8 cellular contexts compared by ENCODE assay signal in genomic region chr1:70354332-70355110, GRCh38. TPM values are rescaled to one million over a fixed set of nuclear protein-coding genes. Genes with fewer than 3 reads are reported as not detected.
DNase-seq lines count a peak whose midpoint lies in the region; ATAC-seq and TF ChIP-seq lines count a peak whose summit lies in the region.

Gene ANKRD13C (minus strand): TSS chr1:70354722. CDS start chr1:70354408, 314 bp downstream.

- H3K4me3 ChIP-seq in IMR-90 (ENCODE audit: insufficient read depth, low read depth, low read length) (peak within 1 kb of the TSS; percentile 78), mucosa of descending colon (peak within 1 kb of the TSS; percentile 55)

- DNase-seq in DMS 273 treated with DMSO at 0.1 percent for 48 hours (lab: John Stamatoyannopoulos, UW) (peak; percentile 93), IMR-90 (peak; percentile 96), OCI-M1 (lab: John Stamatoyannopoulos, UW) (peak; percentile 96), activated T-cell treated with anti-CD3 and anti-CD28 coated beads for 4 hours (peak; percentile 81), epithelial cell of prostate (ENCODE audit: low read depth, low spot score) (peak; percentile 73), mucosa of descending colon (peak; percentile 92 to 96 (median 94))
- DNase-seq in stimulated activated CD8-positive, alpha-beta memory T cell treated with anti-CD3 and anti-CD28 coated beads, Interleukin-4, amount 100 ng/mL, for 24 hours (ENCODE audit: low read depth), result peak; percentile 80

- in situ Hi-C loops in IMR-90 (cut with MboI; ENCODE audit: low sequenced_read_pairs), result loop anchor here (5.0 kb wide), 1 partner anchor 58 kb away; the partner anchor contains the start of gene CTH

- peak within 1 kb of the TSS; percentile 98 for H2AFZ ChIP-seq in IMR-90 (replicated peaks; ENCODE audit: low read length, poor library complexity)

- peak within 1 kb of the TSS; percentile 96 for H2AK9ac ChIP-seq in IMR-90 (replicated peaks; ENCODE audit: low read depth, low read length, poor library complexity)

- TF ChIP-seq CTCF in IMR-90 (conservative IDR thresholded peaks at IDR 0.05; ENCODE audit: low read depth, low read length) (0 out of 2 replicates have a peak, but pooled peaks have one; percentile 6), mucosa of descending colon (IDR thresholded peaks at IDR 0.05) (no peak)

- peak within 1 kb of the TSS; percentile 88 for H3K9ac ChIP-seq in IMR-90 (ENCODE audit: low read depth, low read length)

- H4K20me1 ChIP-seq in IMR-90 (ENCODE audit: insufficient read depth, low read length), result peaks cover 26% of the 10 kb centered on the region

- H2BK5ac ChIP-seq in IMR-90 (ENCODE audit: low read depth, low read length, poor library complexity, severe bottlenecking), result peak within 1 kb of the TSS; percentile 83

- 0 out of 2 replicates have a peak, but pooled peaks have one; percentile 4 for TF ChIP-seq RAD21 in IMR-90 (IDR thresholded peaks at IDR 0.05; ENCODE audit: low read length)

- dilution Hi-C loops in IMR-90 (cut with HindIII; ENCODE audit: low sequenced_read_pairs, unreplicated experiment), result no loop called here

- ATAC-seq in GM21528 (IDR thresholded peaks at IDR 0.05; ENCODE audit: low FRiP score, unreplicated experiment) (peak; percentile 91), IMR-90 (ENCODE audit: low read depth) (peak; percentile 95), mucosa of descending colon (peak; percentile 99)

- BruUV-seq in IMR-90 (replicated peaks; lab: Mats Ljungman, UMichigan), result TSS peak; percentile 64

- peak within 1 kb of the TSS; percentile 65 to 94 for H4K8ac ChIP-seq in IMR-90 (ENCODE audit: low read depth in 2 of 2, low read length in 2 of 2)

- peak within 1 kb of the TSS; percentile 76 for H2AK5ac ChIP-seq in IMR-90 (ENCODE audit: low read depth, low read length)

- peak within 1 kb of the TSS; percentile 81 for H4K5ac ChIP-seq in IMR-90 (ENCODE audit: low read depth, low read length)

- H3K36me3 ChIP-seq in IMR-90 (ENCODE audit: control insufficient read depth, insufficient read depth, low read length), result no peaks in the 10 kb centered on the region
- H3K36me3 ChIP-seq in mucosa of descending colon (ENCODE audit: low read depth), result no peaks in the 10 kb centered on the region

- H3K18ac ChIP-seq in IMR-90 (ENCODE audit: low read depth, low read length), result peak within 1 kb of the TSS; percentile 60

- H3K4me1 ChIP-seq in IMR-90 (ENCODE audit: control insufficient read depth, insufficient read depth, low read length), result no peaks in the 10 kb centered on the region
- H3K4me1 ChIP-seq in mucosa of descending colon (ENCODE audit: low read depth), result peaks cover 26% of the 10 kb centered on the region

- H4K91ac ChIP-seq in IMR-90 (ENCODE audit: insufficient read depth, low read depth, low read length), result peak within 1 kb of the TSS; percentile 91

- H3K23ac ChIP-seq in IMR-90 (ENCODE audit: low read depth, low read length), result peak within 1 kb of the TSS; percentile 89

- CTCF ChIA-PET in IMR-90 (lab: Yijun Ruan, JAX), result no interaction called here

- no peaks in the 10 kb centered on the region for H3K9me1 ChIP-seq in IMR-90 (ENCODE audit: insufficient read depth, low read length)

- WGBS in IMR-90 (ENCODE audit: extremely low coverage in 2 of 2, insufficient read length in 1 of 2), 2 experiments, result 1% methylated on average over 14 of the region's 65 CpGs; no CpG with 5 or more reads in 1 of the 2 experiments

- TF ChIP-seq POLR2A in IMR-90 (IDR thresholded peaks at IDR 0.05; ENCODE audit: low read depth, low read length), result peak; percentile 93

- H3K27me3 ChIP-seq in IMR-90 (ENCODE audit: control insufficient read depth, insufficient read depth, low read length), result no peaks in the 10 kb centered on the region

- peak within 1 kb of the TSS; percentile 92 for H3K4ac ChIP-seq in IMR-90 (ENCODE audit: low read depth, low read length)

- H3K9me3 ChIP-seq in IMR-90 (ENCODE audit: control insufficient read depth, insufficient read depth, low read length), result no peaks in the 10 kb centered on the region
- H3K9me3 ChIP-seq in mucosa of descending colon, result no peaks in the 10 kb centered on the region

- peak within 1 kb of the TSS; percentile 88 for H3K4me2 ChIP-seq in IMR-90 (ENCODE audit: low read depth, low read length)

- H3K56ac ChIP-seq in IMR-90 (ENCODE audit: extremely low read depth, insufficient read depth, low read length), result peak within 1 kb of the TSS; percentile 91

- POLR2A ChIA-PET in IMR-90 (lab: Charles Lee; ENCODE audit: unreplicated experiment), result interaction anchor here (0.6 to 1.3 kb wide), 3 partner anchors 26 to 219 kb away, joined by 3 to 4 read pairs (median 3); partner anchors contain the start of gene CTH

- H2BK20ac ChIP-seq in IMR-90 (ENCODE audit: low read depth, low read length), result peak within 1 kb of the TSS; percentile 42; the same call in 1 of the 2 replicates

- peak within 1 kb of the TSS; percentile 81 for H2BK120ac ChIP-seq in IMR-90 (ENCODE audit: low read depth, low read length)

- peaks cover 4 to 35% of the 10 kb centered on the region in 2 experiments; a peak in 3 of 4 replicates for H3K79me1 ChIP-seq in IMR-90 (ENCODE audit: low read depth in 1 of 2, low read length in 2 of 2)

- intact Hi-C loops in IMR-90 (cut with micrococcal nuclease) (loop anchor here (1.0 to 5.0 kb wide), 3 partner anchors 37 to 132 kb away; partner anchors contain the start of gene SRSF11), mucosa of descending colon (cut with DNase I, micrococcal nuclease) (no loop called here)

- peak within 1 kb of the TSS; percentile 98 for H3K14ac ChIP-seq in IMR-90 (replicated peaks; ENCODE audit: low read depth, low read length)

- H3K27ac ChIP-seq in IMR-90 (ENCODE audit: insufficient read depth, low read length) (peak within 1 kb of the TSS; percentile 88), epithelial cell of prostate (peak within 1 kb of the TSS; percentile 86)

- H2BK15ac ChIP-seq in IMR-90 (ENCODE audit: low read depth, low read length), result peak within 1 kb of the TSS; percentile 60; the same call in 2 of the 3 replicates

TF ChIP-seq in IMR-90, 13 proteins besides CTCF, POLR2A, EP300 and RAD21:
- TF ChIP-seq ELK1 (IDR thresholded peaks at IDR 0.05; ENCODE audit: borderline replicate concordance, low read depth, low read length) (no peak), SMC3 (IDR thresholded peaks at IDR 0.05; ENCODE audit: low read depth, low read length) (no peak; the same call in 1 of the 2 replicates), MAZ (IDR thresholded peaks at IDR 0.05; ENCODE audit: borderline replicate concordance, low read depth, low read length) (peak; percentile 60; the same call in 1 of the 2 replicates), NFE2L2 (IDR thresholded peaks at IDR 0.05; ENCODE audit: low read depth, low read length) (no peak), RFX5 (IDR thresholded peaks at IDR 0.05; ENCODE audit: low read depth, low read length) (no peak), CEBPB (IDR thresholded peaks at IDR 0.05; ENCODE audit: low read depth, low read length) (peak; percentile 30; the same call in 1 of the 2 replicates), RCOR1 (IDR thresholded peaks at IDR 0.05; ENCODE audit: insufficient replicate concordance, low read length) (no peak), MXI1 (IDR thresholded peaks at IDR 0.05; ENCODE audit: borderline replicate concordance, low read depth, low read length) (0 out of 2 replicates have a peak, but pooled peaks have one; percentile 12), MAFK (IDR thresholded peaks at IDR 0.05; ENCODE audit: low read depth, low read length) (no peak), FOS (IDR thresholded peaks at IDR 0.05; ENCODE audit: low read depth, low read length) (peak; percentile 23; the same call in 1 of the 2 replicates), CHD1 (IDR thresholded peaks at IDR 0.05; ENCODE audit: low read depth, low read length) (no peak), USF2 (IDR thresholded peaks at IDR 0.05; ENCODE audit: low read depth, low read length) (no peak), BHLHE40 (IDR thresholded peaks at IDR 0.05; ENCODE audit: low read depth, low read length) (peak; percentile 49)

RNA-seq across cellular contexts. Expression of gene ANKRD13C, which starts in this region (rescaled TPM):
- total RNA-seq in IMR-90 (2012; rRNA removed) (10.9 and 18.9 TPM in 2 replicates), mucosa of descending colon (10 to 100 TPM; 20.8 to 24.8 (median 23.4) TPM)
- 8.3 and 8.5 TPM in 2 replicates for polyA plus RNA-seq in IMR-90 (2012; rRNA removed)
- polyA plus RNA-seq in IMR-90 (2012; cell fraction: cytosol; rRNA removed), result 3.2 and 3.6 TPM in 2 replicates
- polyA plus RNA-seq in IMR-90 (2012; cell fraction: nucleus; rRNA removed; ENCODE audit: low replicate concordance), result 5.0 and 5.1 TPM in 2 replicates

Comparison
In these comparisons a context has a peak if more than half of its experiments do, and no peak if none do; other contexts are left out.
1. Peak in every context shown above with its lines: DNase-seq, ATAC-seq, H3K4me3 ChIP-seq and H3K27ac ChIP-seq.